ENCODE assay signal across 9 cellular contexts in genomic region chr17:42670199-42670924, GRCh38. TPM values are rescaled to one million over a fixed set of nuclear protein-coding genes. Genes with fewer than 3 reads are reported as not detected.
DNase-seq lines count a peak whose midpoint lies in the region; ATAC-seq and TF ChIP-seq lines count a peak whose summit lies in the region.
"Had no signal": no experiment of that assay in that cellular context is flagged by ENCODE, and none has a peak within 500 bp of the region (broad histone marks: within the 10 kb centered on the region; RNA-seq: fewer than 3 reads in every experiment).

No MANE protein-coding gene starts in this region.

- no peak overlapping the region for H3K9ac ChIP-seq in neural progenitor cell

- H3K4me1 Mint-ChIP-seq in CD8-positive, alpha-beta memory T cell = peaks cover 15 to 34% (median 19%) of the 10 kb centered on the region in 3 donors
- peaks cover 31% of the 10 kb centered on the region for H3K4me1 Mint-ChIP-seq in neural progenitor cell

- H2AFZ ChIP-seq in neural progenitor cell (replicated peaks) = no peak overlapping the region

- H3K36me3 ChIP-seq in CD8-positive, alpha-beta memory T cell (ENCODE audit: insufficient read depth, low read length) = peaks cover 4% of the 10 kb centered on the region
- H3K36me3 ChIP-seq in neural progenitor cell = no peaks in the 10 kb centered on the region

- peaks cover 0 to 2% (median 0%) of the 10 kb centered on the region in 5 donors for H3K9me3 Mint-ChIP-seq in CD8-positive, alpha-beta memory T cell
- H3K9me3 Mint-ChIP-seq in neural progenitor cell = no peaks in the 10 kb centered on the region

- POLR2A ChIA-PET in CD8-positive, alpha-beta memory T cell (lab: Charles Lee) = no interaction called here
- POLR2A ChIA-PET in RWPE1 (lab: Yijun Ruan, JAX; ENCODE audit: low non-redundant PET) = interaction anchor here (0.6 kb wide), 1 partner anchor 624 kb away, joined by 3 read pairs; no protein-coding TSS in a partner anchor

- no peak for ATAC-seq in GM21360 (IDR thresholded peaks at IDR 0.05; ENCODE audit: unreplicated experiment)
- no peak for ATAC-seq in HG02852 (IDR thresholded peaks at IDR 0.05; ENCODE audit: unreplicated experiment)

- CTCF ChIA-PET in CD8-positive, alpha-beta memory T cell (lab: Charles Lee) = interaction anchor here (0.8 to 1.5 kb wide), 3 partner anchors 10 to 92 kb away, joined by 3 to 5 read pairs (median 5); partner anchors contain the start of genes CCR10 and PSMC3IP
- CTCF ChIA-PET in RWPE1 (lab: Yijun Ruan, JAX) = no interaction called here

- H3K27ac ChIP-seq in CD8-positive, alpha-beta memory T cell (ENCODE audit: low read depth, low read length) = no peak overlapping the region
- peak overlapping the region; percentile 99 for H3K27ac ChIP-seq in RWPE1
- H3K27ac ChIP-seq in neural progenitor cell = no peak overlapping the region

- H3K27me3 ChIP-seq in CD8-positive, alpha-beta memory T cell (ENCODE audit: insufficient read depth, low read length, poor library complexity, severe bottlenecking) = peaks cover 38% of the 10 kb centered on the region
- H3K27me3 ChIP-seq in neural progenitor cell = peaks cover 52% of the 10 kb centered on the region

- H3F3A ChIP-seq in neural progenitor cell (ENCODE audit: low read depth) = peaks cover 37% of the 10 kb centered on the region

- H3K27me3 Mint-ChIP-seq in CD8-positive, alpha-beta memory T cell = peaks cover 33 to 46% of the 10 kb centered on the region in 2 donors
- peaks cover 10% of the 10 kb centered on the region for H3K27me3 Mint-ChIP-seq in neural progenitor cell (ENCODE audit: insufficient read depth, low read depth)

- peaks cover under 1% of the 10 kb centered on the region for H3K79me2 ChIP-seq in neural progenitor cell (ENCODE audit: low read depth)

- DNase-seq in CD8-positive, alpha-beta memory T cell = peak in 4 of 5 donors; percentile 27 to 66 (median 41)
- DNase-seq in RWPE1 (ENCODE audit: low spot score) = no peak
- peak; percentile 49 for DNase-seq in central memory CD4-positive, alpha-beta T cell
- peak; percentile 79 for DNase-seq in neural progenitor cell (ENCODE audit: low spot score)
- DNase-seq in Ammon's horn (ENCODE audit: low spot score) = no peak
- DNase-seq in MV-4-11 (lab: John Stamatoyannopoulos, UW) = no peak
- DNase-seq: NCI-H748 treated with DMSO at 0.1 percent for 48 hours had no signal

- peak overlapping the region in 3 of 8 donors; percentile 24 to 92 (median 72) for H3K27ac Mint-ChIP-seq in CD8-positive, alpha-beta memory T cell
- no peak overlapping the region for H3K27ac Mint-ChIP-seq in neural progenitor cell

- peaks cover 0 to 16% (median 3%) of the 10 kb centered on the region in 3 donors for H3K36me3 Mint-ChIP-seq in CD8-positive, alpha-beta memory T cell
- peaks cover 32% of the 10 kb centered on the region for H3K36me3 Mint-ChIP-seq in neural progenitor cell

- H3K9me3 ChIP-seq in CD8-positive, alpha-beta memory T cell (ENCODE audit: low read length) = no peaks in the 10 kb centered on the region
- H3K9me3 ChIP-seq in neural progenitor cell (ENCODE audit: low read depth) = no peaks in the 10 kb centered on the region

- peaks cover 52% of the 10 kb centered on the region for H4K20me1 ChIP-seq in neural progenitor cell (ENCODE audit: low read depth)

- H3K4me3 Mint-ChIP-seq in CD8-positive, alpha-beta memory T cell = peak overlapping the region; percentile 64 to 88 (median 77)
- H3K4me3 Mint-ChIP-seq in neural progenitor cell = peak overlapping the region; percentile 53

- H3K4me1 ChIP-seq in CD8-positive, alpha-beta memory T cell (ENCODE audit: insufficient read depth, low read length) = peaks cover 31% of the 10 kb centered on the region
- H3K4me1 ChIP-seq in neural progenitor cell = peaks cover 21% of the 10 kb centered on the region

- peak overlapping the region; percentile 50 for H3K4me3 ChIP-seq in CD8-positive, alpha-beta memory T cell (ENCODE audit: low read length)
- H3K4me3 ChIP-seq in neural progenitor cell = peak overlapping the region; percentile 43

- TF ChIP-seq CTCF in RWPE1 (conservative IDR thresholded peaks at IDR 0.05; ENCODE audit: low read depth) = no peak
- peak; percentile 10 for TF ChIP-seq CTCF in neural progenitor cell (IDR thresholded peaks at IDR 0.05)

- H3K4me2 ChIP-seq in neural progenitor cell = peak overlapping the region; percentile 82

RNA-seq across cellular contexts. Expression of gene PLEKHH3, which starts 6.4 kb away (rescaled TPM):
- total RNA-seq in CD8-positive, alpha-beta memory T cell = under 1 TPM; 0.38 to 0.70 TPM
- polyA plus RNA-seq in CD8-positive, alpha-beta memory T cell = not detected
- 3.4 and 22.8 TPM in 2 replicates for total RNA-seq in neural progenitor cell (ENCODE audit: low replicate concordance)

RNA-seq across cellular contexts. Expression of gene TUBG2, which starts 11.3 kb away (rescaled TPM):
- 10 to 100 TPM; 10.6 to 11.6 TPM for total RNA-seq in CD8-positive, alpha-beta memory T cell
- 3.4 TPM for polyA plus RNA-seq in CD8-positive, alpha-beta memory T cell
- total RNA-seq in neural progenitor cell (ENCODE audit: low replicate concordance) = 12.8 and 19.6 TPM in 2 replicates

RNA-seq across cellular contexts. Expression of gene CCR10, which starts 11.3 kb away (rescaled TPM):
- total RNA-seq in CD8-positive, alpha-beta memory T cell = under 1 TPM; 0.18 to 0.20 TPM
- 1.9 TPM for polyA plus RNA-seq in CD8-positive, alpha-beta memory T cell
- 1.6 TPM in 1 of 2 replicates, not detected in the other for total RNA-seq in neural progenitor cell (ENCODE audit: low replicate concordance)

RNA-seq across cellular contexts. Expression of gene CNTNAP1, which starts 12.0 kb away (rescaled TPM):
- 1 to 10 TPM; 1.2 to 1.7 TPM for total RNA-seq in CD8-positive, alpha-beta memory T cell
- 1.1 TPM for polyA plus RNA-seq in CD8-positive, alpha-beta memory T cell
- total RNA-seq in neural progenitor cell (ENCODE audit: low replicate concordance) = 15.1 and 29.7 TPM in 2 replicates

Comparison
In these comparisons a context has a peak if more than half of its experiments do, and no peak if none do; other contexts are left out.
1. DNase-seq: peak in CD8-positive, alpha-beta memory T cell (4 of 5), central memory CD4-positive, alpha-beta T cell (single experiment) and neural progenitor cell (single experiment); none in RWPE1 (single experiment), Ammon's horn (single experiment) and MV-4-11 (single experiment).